11 cellular contexts compared by ENCODE assay signal in genomic region chr17:75475144-75475835, GRCh38. TPM values are rescaled to one million over a fixed set of nuclear protein-coding genes. Genes with fewer than 3 reads are reported as not detected.
DNase-seq lines count a peak whose midpoint lies in the region; ATAC-seq and TF ChIP-seq lines count a peak whose summit lies in the region.
"Had no signal": no experiment of that assay in that cellular context is flagged by ENCODE, and none has a peak within 500 bp of the region (broad histone marks: within the 10 kb centered on the region; RNA-seq: fewer than 3 reads in every experiment).

No MANE protein-coding gene starts in this region.

- H3K27me3 ChIP-seq in heart right ventricle (no peaks in the 10 kb centered on the region), transverse colon (no peaks in the 10 kb centered on the region)

- TF ChIP-seq CTCF in heart right ventricle (IDR thresholded peaks at IDR 0.05) (no peak), transverse colon (IDR thresholded peaks at IDR 0.05) (no peak)

- TF ChIP-seq POLR2A in transverse colon (IDR thresholded peaks at IDR 0.05) = no peak

- intact Hi-C loops in heart right ventricle (cut with DNase I) = loop anchor here in 2 of 10 donors (5.0 to 10.0 kb wide), 3 partner anchors 33 to 50 kb away; no protein-coding TSS in a partner anchor
- intact Hi-C loops in transverse colon (cut with DNase I; ENCODE audit: low total_unique reads) = no loop called here

- ATAC-seq in heart right ventricle = peak in 7 of 8 donors; percentile 12 to 36 (median 18)
- no peak for ATAC-seq in GM18907 (IDR thresholded peaks at IDR 0.05; ENCODE audit: unreplicated experiment)

- in situ Hi-C loops in transverse colon (cut with MboI; ENCODE audit: low pct_ligation_motif_present in 1 of 4, low pct_unique_long_range_greater_than_20kb in 1 of 4, low sequenced_read_pairs in 3 of 4) = no loop called here

- H3K9me3 ChIP-seq in heart right ventricle (no peaks in the 10 kb centered on the region), transverse colon (no peaks in the 10 kb centered on the region)

- TF ChIP-seq EP300 in transverse colon (IDR thresholded peaks at IDR 0.05; ENCODE audit: low read depth) = no peak

- peak overlapping the region; percentile 57 to 90 (median 81) for H3K27ac ChIP-seq in heart right ventricle
- H3K27ac ChIP-seq in transverse colon = peak overlapping the region; percentile 53 to 76 (median 60)

- peak; percentile 34 for DNase-seq in brain pericyte (ENCODE audit: low read depth, low spot score)
- DNase-seq in heart right ventricle = no peak
- peak; percentile 23 for DNase-seq in occipital lobe (lab: John Stamatoyannopoulos, UW)
- no peak for DNase-seq in transverse colon
- no peak for DNase-seq in stimulated activated CD4-positive, alpha-beta T cell treated with anti-CD3 and anti-CD28 coated beads, Interleukin-2, amount 100 ng/mL, for 24 hours
- DNase-seq in HK-2 (ENCODE audit: unreplicated experiment) = no peak
- DNase-seq: activated CD4-positive, alpha-beta T cell treated with anti-CD3 and anti-CD28 coated beads, Interleukin-2, amount 10 ng/mL, durations not matched to agents 24 days and 14 days; H7; NCI-H146 had no signal

- WGBS in heart right ventricle, 2 donors = 34 to 48% methylated on average over 13 of the region's 13 CpGs
- 77% methylated on average over 13 of the region's 13 CpGs; no CpG with 5 or more reads in 1 of the 2 donors for WGBS in transverse colon (ENCODE audit: low coverage in 1 of 2), 2 donors

- peaks cover 28 to 71% (median 39%) of the 10 kb centered on the region in 9 donors for H3K4me1 ChIP-seq in heart right ventricle
- H3K4me1 ChIP-seq in transverse colon = peaks cover 17 to 26% (median 22%) of the 10 kb centered on the region in 4 donors

- H3K4me3 ChIP-seq in heart right ventricle = peak overlapping the region in 4 of 10 donors; percentile 31 to 44 (median 41)
- no peak overlapping the region for H3K4me3 ChIP-seq in transverse colon
- H3K4me3 ChIP-seq: skin epidermis had no signal

- peaks cover 0 to 33% (median 0%) of the 10 kb centered on the region in 9 donors for H3K36me3 ChIP-seq in heart right ventricle
- H3K36me3 ChIP-seq in transverse colon = peaks cover 0 to 5% (median 0%) of the 10 kb centered on the region in 4 donors

RNA-seq across cellular contexts. Expression of gene TMEM94, which starts 18.9 kb away (rescaled TPM):
- 10 to 100 TPM; 29.0 to 66.7 (median 41.3) TPM for total RNA-seq in heart right ventricle
- polyA plus RNA-seq in heart right ventricle = 10 to 100 TPM; 25.6 to 56.1 TPM
- total RNA-seq in occipital lobe = 25.4 TPM
- total RNA-seq in transverse colon = 100 to 1,000 TPM; 128 to 708 (median 280) TPM

RNA-seq across cellular contexts. Expression of gene CASKIN2, which starts 40.0 kb away (rescaled TPM):
- total RNA-seq in heart right ventricle (10 to 100 TPM; 29.0 to 59.2 (median 37.2) TPM), occipital lobe (4.8 TPM), transverse colon (100 to 1,000 TPM in 1 of 4 donors, 10 to 100 TPM in 3; 16.5 to 128 (median 24.8) TPM)
- polyA plus RNA-seq in heart right ventricle = 10 to 100 TPM; 17.6 to 31.2 TPM

RNA-seq across cellular contexts. Expression of gene TSEN54, which starts 41.0 kb away (rescaled TPM):
- total RNA-seq in heart right ventricle = 1 to 10 TPM; 4.2 to 9.9 (median 6.1) TPM
- 10 to 100 TPM; 13.6 to 18.1 TPM for polyA plus RNA-seq in heart right ventricle
- 8.1 TPM for total RNA-seq in occipital lobe
- total RNA-seq in transverse colon = 100 to 1,000 TPM in 1 of 4 donors, 10 to 100 TPM in 3; 36.6 to 105 (median 61.2) TPM

RNA-seq across cellular contexts. Expression of gene LLGL2, which starts 50.2 kb away (rescaled TPM):
- total RNA-seq in heart right ventricle (1 to 10 TPM; 1.1 to 5.0 (median 2.6) TPM), occipital lobe (2.7 TPM), transverse colon (1,000 to 10,000 TPM in 1 of 4 donors, 100 to 1,000 TPM in 3; 326 to 1,573 (median 641) TPM)
- polyA plus RNA-seq in heart right ventricle = 10 to 100 TPM in 1 of 2 donors, 1 to 10 TPM in 1; 5.6 to 14.8 TPM

Comparison
In these comparisons a context has a peak if more than half of its experiments do, and no peak if none do; other contexts are left out.
1. DNase-seq: peak in brain pericyte (single experiment) and occipital lobe (single experiment); none in heart right ventricle (0 of 2), transverse colon (single experiment), stimulated activated CD4-positive, alpha-beta T cell treated with anti-CD3 and anti-CD28 coated beads, Interleukin-2, amount 100 ng/mL, for 24 hours (0 of 2) and HK-2 (single experiment).